ENCODE assay signal across 14 cellular contexts in genomic region chr5:131322926-131323325, GRCh38. TPM values are rescaled to one million over a fixed set of nuclear protein-coding genes. Genes with fewer than 3 reads are reported as not detected.
DNase-seq lines count a peak whose midpoint lies in the region; ATAC-seq, FAIRE-seq and TF ChIP-seq lines count a peak whose summit lies in the region.
"Had no signal": no experiment of that assay in that cellular context is flagged by ENCODE, and none has a peak within 500 bp of the region (broad histone marks: within the 10 kb centered on the region; RNA-seq: fewer than 3 reads in every experiment).

No MANE protein-coding gene starts in this region.

- TF ChIP-seq EP300 in ovary (IDR thresholded peaks at IDR 0.05), result no peak

- no peak for FAIRE-seq in RCC 7860 (lab: Jason Lieb, UNC)
- FAIRE-seq: A204.1, astrocyte had no signal

- H3K27ac Mint-ChIP-seq in activated CD4-positive, alpha-beta T cell treated with anti-CD3 and anti-CD28 coated beads for 36 hours, result peak overlapping the region; percentile 84
- peak overlapping the region; percentile 83 to 85 for H3K27ac Mint-ChIP-seq in T-cell
- H3K27ac Mint-ChIP-seq in central memory CD8-positive, alpha-beta T cell (ENCODE audit: low read depth), result peak overlapping the region; percentile 88
- peak overlapping the region; percentile 82 to 91 for H3K27ac Mint-ChIP-seq in natural killer cell treated with Interleukin-12 subunit alpha and Interleukin-12 subunit beta and Interleukin-15 and Interleukin-18, amount 100 ng/mL, for 72 hours

- CTCF ChIA-PET in activated CD4-positive, alpha-beta T cell treated with anti-CD3 and anti-CD28 coated beads for 36 hours (lab: Charles Lee), result no interaction called here
- CTCF ChIA-PET in T-cell (lab: Charles Lee), result interaction anchor here in 1 of 2 donors (2.5 kb wide), 1 partner anchor 59 kb away, joined by 10 read pairs; no protein-coding TSS in a partner anchor

- intact Hi-C loops in activated CD4-positive, alpha-beta T cell treated with anti-CD3 and anti-CD28 coated beads for 36 hours (cut with DNase I, micrococcal nuclease), result loop anchor here (2.0 to 5.0 kb wide), 3 partner anchors 34 to 59 kb away; no protein-coding TSS in a partner anchor
- intact Hi-C loops in ovary (cut with DNase I), result no loop called here

- no peak for TF ChIP-seq POLR2A in ovary (IDR thresholded peaks at IDR 0.05)

- no peaks in the 10 kb centered on the region for H3K27me3 ChIP-seq in ovary
- H3K27me3 ChIP-seq: hepatocyte, left lung, tibial artery had no signal

- no peak for DNase-seq in activated CD4-positive, alpha-beta T cell treated with anti-CD3 and anti-CD28 coated beads for 36 hours
- DNase-seq in activated CD4-positive, alpha-beta T cell treated with anti-CD3 and anti-CD28 coated beads for 4 hours, result no peak
- DNase-seq in T-cell (no peak), RCC 7860 (ENCODE audit: low spot score) (no peak), ovary (no peak)
- no peak for DNase-seq in central memory CD8-positive, alpha-beta T cell (ENCODE audit: low spot score in 2 of 2)
- DNase-seq in natural killer cell treated with Interleukin-12 subunit alpha and Interleukin-12 subunit beta and Interleukin-15 and Interleukin-18, amount 100 ng/mL, for 72 hours (ENCODE audit: low spot score), result no peak
- DNase-seq: activated CD8-positive, alpha-beta memory T cell treated with anti-CD3 and anti-CD28 coated beads, Interleukin-2, amount 50 U/mL, for 48 hours; left lung; tibial artery had no signal

- POLR2A ChIA-PET in activated CD4-positive, alpha-beta T cell treated with anti-CD3 and anti-CD28 coated beads for 36 hours (lab: Charles Lee), result no interaction called here
- POLR2A ChIA-PET in T-cell (lab: Charles Lee), result interaction anchor here in 1 of 2 donors (0.7 kb wide), 1 partner anchor 36 kb away, joined by 4 read pairs; no protein-coding TSS in a partner anchor

- peaks cover 3% of the 10 kb centered on the region for H3K4me1 ChIP-seq in ovary (ENCODE audit: insufficient read depth)

- WGBS in ovary, 3 donors, result 83 to 89% (median 87%) methylated on average over 4 of the region's 4 CpGs

- no peak overlapping the region for H3K4me3 Mint-ChIP-seq in activated CD4-positive, alpha-beta T cell treated with anti-CD3 and anti-CD28 coated beads for 36 hours
- H3K4me3 Mint-ChIP-seq in T-cell, result peak overlapping the region; percentile 49 to 55 (median 51)
- H3K4me3 Mint-ChIP-seq in central memory CD8-positive, alpha-beta T cell, result peak overlapping the region; percentile 68
- peak overlapping the region; percentile 78 for H3K4me3 Mint-ChIP-seq in natural killer cell treated with Interleukin-12 subunit alpha and Interleukin-12 subunit beta and Interleukin-15 and Interleukin-18, amount 100 ng/mL, for 72 hours

- H3K4me3 ChIP-seq in ovary, result no peak overlapping the region
- H3K4me3 ChIP-seq: hepatocyte, left lung, tibial artery had no signal

- H3K27ac ChIP-seq in ovary, result no peak overlapping the region
- H3K27ac ChIP-seq: hepatocyte, tibial artery had no signal

- no peaks in the 10 kb centered on the region for H3K9me3 Mint-ChIP-seq in activated CD4-positive, alpha-beta T cell treated with anti-CD3 and anti-CD28 coated beads for 36 hours (ENCODE audit: low read depth)
- H3K9me3 Mint-ChIP-seq in T-cell, result peaks cover 0 to 5% (median 0%) of the 10 kb centered on the region in 3 donors
- H3K9me3 Mint-ChIP-seq in central memory CD8-positive, alpha-beta T cell, result no peaks in the 10 kb centered on the region
- no peaks in the 10 kb centered on the region for H3K9me3 Mint-ChIP-seq in natural killer cell treated with Interleukin-12 subunit alpha and Interleukin-12 subunit beta and Interleukin-15 and Interleukin-18, amount 100 ng/mL, for 72 hours

- no peaks in the 10 kb centered on the region for H3K9me3 ChIP-seq in ovary
- H3K9me3 ChIP-seq: left lung, tibial artery had no signal

- no peak for ATAC-seq in activated CD4-positive, alpha-beta T cell treated with anti-CD3 and anti-CD28 coated beads for 36 hours
- ATAC-seq in T-cell (replicated peaks in 1 of 4) (peak in 1 of 4 experiments; percentile 27), GM18520 (IDR thresholded peaks at IDR 0.05; ENCODE audit: unreplicated experiment) (no peak)
- no peak for ATAC-seq in central memory CD8-positive, alpha-beta T cell (replicated peaks; ENCODE audit: extremely low read depth, poor library complexity, severe bottlenecking)
- ATAC-seq in natural killer cell treated with Interleukin-12 subunit alpha and Interleukin-12 subunit beta and Interleukin-15 and Interleukin-18, amount 100 ng/mL, for 72 hours, result no peak
- ATAC-seq: left lung had no signal

- H3K36me3 Mint-ChIP-seq in activated CD4-positive, alpha-beta T cell treated with anti-CD3 and anti-CD28 coated beads for 36 hours (ENCODE audit: low read depth), result peaks cover 53% of the 10 kb centered on the region
- H3K36me3 Mint-ChIP-seq in T-cell, result peaks cover 51% of the 10 kb centered on the region
- peaks cover 48% of the 10 kb centered on the region for H3K36me3 Mint-ChIP-seq in central memory CD8-positive, alpha-beta T cell (ENCODE audit: insufficient read depth)
- peaks cover 17% of the 10 kb centered on the region for H3K36me3 Mint-ChIP-seq in natural killer cell treated with Interleukin-12 subunit alpha and Interleukin-12 subunit beta and Interleukin-15 and Interleukin-18, amount 100 ng/mL, for 72 hours

- H3K27me3 Mint-ChIP-seq in activated CD4-positive, alpha-beta T cell treated with anti-CD3 and anti-CD28 coated beads for 36 hours, result no peaks in the 10 kb centered on the region
- H3K27me3 Mint-ChIP-seq in T-cell, result no peaks in the 10 kb centered on the region
- H3K27me3 Mint-ChIP-seq in central memory CD8-positive, alpha-beta T cell, result no peaks in the 10 kb centered on the region
- no peaks in the 10 kb centered on the region for H3K27me3 Mint-ChIP-seq in natural killer cell treated with Interleukin-12 subunit alpha and Interleukin-12 subunit beta and Interleukin-15 and Interleukin-18, amount 100 ng/mL, for 72 hours

- H3K36me3 ChIP-seq in ovary, result no peaks in the 10 kb centered on the region

- peaks cover 65% of the 10 kb centered on the region for H3K4me1 Mint-ChIP-seq in activated CD4-positive, alpha-beta T cell treated with anti-CD3 and anti-CD28 coated beads for 36 hours
- H3K4me1 Mint-ChIP-seq in T-cell, result peaks cover 73 to 80% (median 74%) of the 10 kb centered on the region in 3 donors
- peaks cover 66% of the 10 kb centered on the region for H3K4me1 Mint-ChIP-seq in central memory CD8-positive, alpha-beta T cell
- H3K4me1 Mint-ChIP-seq in natural killer cell treated with Interleukin-12 subunit alpha and Interleukin-12 subunit beta and Interleukin-15 and Interleukin-18, amount 100 ng/mL, for 72 hours (ENCODE audit: low read depth in 2 of 2), result peaks cover 39 to 67% of the 10 kb centered on the region in 2 donors

- TF ChIP-seq CTCF in ovary (IDR thresholded peaks at IDR 0.05), result no peak

RNA-seq across cellular contexts. Expression of gene CDC42SE2, which starts 59.1 kb away (rescaled TPM):
- 10 to 100 TPM; 68.3 to 99.6 TPM for total RNA-seq in activated CD4-positive, alpha-beta T cell treated with anti-CD3 and anti-CD28 coated beads for 36 hours
- total RNA-seq in T-cell, result 100 to 1,000 TPM; 229 to 259 (median 238) TPM
- 100 to 1,000 TPM in 1 of 2 donors, 10 to 100 TPM in 1; 78.2 to 120 TPM for total RNA-seq in natural killer cell treated with Interleukin-12 subunit alpha and Interleukin-12 subunit beta and Interleukin-15 and Interleukin-18, amount 100 ng/mL, for 72 hours
- total RNA-seq in ovary, result 10 to 100 TPM; 18.0 to 37.6 (median 23.7) TPM
- 10 to 100 TPM; 22.0 to 26.8 TPM for polyA plus RNA-seq in ovary

Comparison
In these comparisons a context has a peak if more than half of its experiments do, and no peak if none do; other contexts are left out.
1. intact Hi-C loops: an anchor here in activated CD4-positive, alpha-beta T cell treated with anti-CD3 and anti-CD28 coated beads for 36 hours (2.0 to 5.0 kb wide); none called in ovary.